In genomic region chr7:141597966-141598365, GRCh38 we compare ENCODE assay signal across 14 cellular contexts. TPM values are rescaled to one million over a fixed set of nuclear protein-coding genes. Genes with fewer than 3 reads are reported as not detected.
DNase-seq lines count a peak whose midpoint lies in the region; ATAC-seq lines count a peak whose summit lies in the region.
"Had no signal": no experiment of that assay in that cellular context is flagged by ENCODE, and none has a peak within 500 bp of the region (broad histone marks: within the 10 kb centered on the region; RNA-seq: fewer than 3 reads in every experiment).

No MANE protein-coding gene starts in this region.

- no peaks in the 10 kb centered on the region for H3K9me3 Mint-ChIP-seq in activated T-cell treated with anti-CD3 and anti-CD28 coated beads, Interleukin-2, amount 50 U/mL, for 24 hours
- no peaks in the 10 kb centered on the region for H3K9me3 Mint-ChIP-seq in activated naive CD8-positive, alpha-beta T cell treated with anti-CD3 and anti-CD28 coated beads, Interleukin-2, amount 50 U/mL, for 24 hours
- no peaks in the 10 kb centered on the region for H3K9me3 Mint-ChIP-seq in activated naive CD8-positive, alpha-beta T cell treated with anti-CD3 and anti-CD28 coated beads for 36 hours
- H3K9me3 Mint-ChIP-seq: CD4-positive, alpha-beta T cell; CD8-positive, alpha-beta T cell had no signal

- peak overlapping the region; percentile 22 for H3K27ac Mint-ChIP-seq in activated T-cell treated with anti-CD3 and anti-CD28 coated beads, Interleukin-2, amount 50 U/mL, for 24 hours
- peak overlapping the region; percentile 44 for H3K27ac Mint-ChIP-seq in activated naive CD8-positive, alpha-beta T cell treated with anti-CD3 and anti-CD28 coated beads, Interleukin-2, amount 50 U/mL, for 24 hours
- no peak overlapping the region for H3K27ac Mint-ChIP-seq in activated naive CD8-positive, alpha-beta T cell treated with anti-CD3 and anti-CD28 coated beads for 36 hours
- H3K27ac Mint-ChIP-seq: B cell; CD4-positive, alpha-beta T cell; CD8-positive, alpha-beta T cell had no signal

- DNase-seq in activated T-cell treated with anti-CD3 and anti-CD28 coated beads, Interleukin-2, amount 50 U/mL, for 24 hours = no peak
- DNase-seq in activated T-cell treated with anti-CD3 and anti-CD28 coated beads, Interleukin-2, amount 50 U/mL, for 48 hours = no peak
- DNase-seq in activated naive CD8-positive, alpha-beta T cell treated with anti-CD3 and anti-CD28 coated beads, Interleukin-2, amount 50 U/mL, for 24 hours = no peak
- DNase-seq in activated naive CD8-positive, alpha-beta T cell treated with anti-CD3 and anti-CD28 coated beads for 36 hours = no peak
- no peak for DNase-seq in OCI-M2 (lab: John Stamatoyannopoulos, UW; ENCODE audit: unreplicated experiment)
- DNase-seq: AML-193; Caco-2; Calu3; CD4-positive, alpha-beta T cell; CD8-positive, alpha-beta T cell; DMS79 treated with DMSO at 0.1 percent for 48 hours; GF-D8 had no signal

- peaks cover 13% of the 10 kb centered on the region for H3K4me1 Mint-ChIP-seq in activated T-cell treated with anti-CD3 and anti-CD28 coated beads, Interleukin-2, amount 50 U/mL, for 24 hours (ENCODE audit: low read depth)
- H3K4me1 Mint-ChIP-seq in activated naive CD8-positive, alpha-beta T cell treated with anti-CD3 and anti-CD28 coated beads, Interleukin-2, amount 50 U/mL, for 24 hours = peaks cover 16% of the 10 kb centered on the region
- H3K4me1 Mint-ChIP-seq in activated naive CD8-positive, alpha-beta T cell treated with anti-CD3 and anti-CD28 coated beads for 36 hours = peaks cover 13% of the 10 kb centered on the region
- H3K4me1 Mint-ChIP-seq: B cell had no signal

- peaks cover 86% of the 10 kb centered on the region for H3K36me3 Mint-ChIP-seq in activated T-cell treated with anti-CD3 and anti-CD28 coated beads, Interleukin-2, amount 50 U/mL, for 24 hours (ENCODE audit: low read depth)
- peaks cover 75% of the 10 kb centered on the region for H3K36me3 Mint-ChIP-seq in activated naive CD8-positive, alpha-beta T cell treated with anti-CD3 and anti-CD28 coated beads, Interleukin-2, amount 50 U/mL, for 24 hours (ENCODE audit: low read depth)
- peaks cover 46% of the 10 kb centered on the region for H3K36me3 Mint-ChIP-seq in activated naive CD8-positive, alpha-beta T cell treated with anti-CD3 and anti-CD28 coated beads for 36 hours

- ATAC-seq in activated naive CD8-positive, alpha-beta T cell treated with anti-CD3 and anti-CD28 coated beads, Interleukin-2, amount 50 U/mL, for 24 hours = no peak
- ATAC-seq: A549; CD8-positive, alpha-beta T cell had no signal

- H3K27me3 Mint-ChIP-seq in activated T-cell treated with anti-CD3 and anti-CD28 coated beads, Interleukin-2, amount 50 U/mL, for 24 hours = no peaks in the 10 kb centered on the region
- no peaks in the 10 kb centered on the region for H3K27me3 Mint-ChIP-seq in activated naive CD8-positive, alpha-beta T cell treated with anti-CD3 and anti-CD28 coated beads, Interleukin-2, amount 50 U/mL, for 24 hours
- no peaks in the 10 kb centered on the region for H3K27me3 Mint-ChIP-seq in activated naive CD8-positive, alpha-beta T cell treated with anti-CD3 and anti-CD28 coated beads for 36 hours
- H3K27me3 Mint-ChIP-seq: B cell; CD4-positive, alpha-beta T cell had no signal

- H3K4me3 Mint-ChIP-seq in activated T-cell treated with anti-CD3 and anti-CD28 coated beads, Interleukin-2, amount 50 U/mL, for 24 hours = no peak overlapping the region
- no peak overlapping the region for H3K4me3 Mint-ChIP-seq in activated naive CD8-positive, alpha-beta T cell treated with anti-CD3 and anti-CD28 coated beads, Interleukin-2, amount 50 U/mL, for 24 hours
- H3K4me3 Mint-ChIP-seq in activated naive CD8-positive, alpha-beta T cell treated with anti-CD3 and anti-CD28 coated beads for 36 hours = no peak overlapping the region
- H3K4me3 Mint-ChIP-seq: B cell; CD4-positive, alpha-beta T cell; CD8-positive, alpha-beta T cell had no signal

RNA-seq across cellular contexts. Expression of gene AGK, which starts 46.8 kb away (rescaled TPM):
- total RNA-seq in activated naive CD8-positive, alpha-beta T cell treated with anti-CD3 and anti-CD28 coated beads for 36 hours = 10 to 100 TPM; 86.0 to 87.4 TPM
